10 cellular contexts compared by ENCODE assay signal in the genomic region with DNA sequence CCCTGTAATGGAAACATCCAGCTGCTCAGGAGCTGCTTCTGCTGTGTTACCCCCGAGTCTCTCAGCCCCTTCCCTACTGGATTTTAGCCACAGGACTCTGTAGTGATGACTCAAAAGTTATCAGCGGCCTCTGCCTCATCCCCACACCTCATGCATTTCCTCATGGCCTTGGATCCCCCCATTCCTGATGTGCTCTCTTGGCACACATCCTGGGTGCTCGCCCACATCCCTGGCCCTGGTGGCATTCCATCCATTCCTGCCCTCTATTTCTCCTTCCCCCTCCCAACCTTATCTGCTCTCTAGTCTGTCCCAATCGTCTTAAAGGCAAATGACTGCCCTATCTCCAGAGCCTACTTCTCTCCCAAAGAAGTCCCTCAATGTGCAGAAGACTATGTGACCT. TPM values are rescaled to one million over a fixed set of nuclear protein-coding genes. Genes with fewer than 3 reads are reported as not detected.
A peak's percentile ranks its signal among the peaks of the same experiment; 100 is the strongest.
DNase-seq lines count a peak whose midpoint lies in the region; ATAC-seq and TF ChIP-seq lines count a peak whose summit lies in the region.
"Had no signal": no experiment of that assay in that cellular context is flagged by ENCODE, and none has a peak within 500 bp of the region (broad histone marks: within the 10 kb centered on the region; RNA-seq: fewer than 3 reads in every experiment).

No MANE protein-coding gene starts in this region.

- peaks cover 16% of the 10 kb centered on the region for H3K4me1 ChIP-seq in ACC112 (ENCODE audit: control insufficient read depth, insufficient read depth, low read length, unreplicated experiment)
- H3K4me1 ChIP-seq: vagina had no signal

- H3K9me3 Mint-ChIP-seq in activated CD4-positive, alpha-beta memory T cell treated with anti-CD3 and anti-CD28 coated beads for 36 hours: no peaks in the 10 kb centered on the region

- H3K27me3 Mint-ChIP-seq in activated CD4-positive, alpha-beta memory T cell treated with anti-CD3 and anti-CD28 coated beads for 36 hours: no peaks in the 10 kb centered on the region

- intact Hi-C loops in activated CD4-positive, alpha-beta memory T cell treated with anti-CD3 and anti-CD28 coated beads for 36 hours (cut with micrococcal nuclease): no loop called here

- no peaks in the 10 kb centered on the region for H3K27me3 ChIP-seq in ACC112 (ENCODE audit: insufficient read depth, low read length)
- H3K27me3 ChIP-seq: vagina had no signal

- H3K36me3 ChIP-seq in ACC112 (ENCODE audit: insufficient read depth, low read length): peaks cover 30% of the 10 kb centered on the region

- no peak for TF ChIP-seq CTCF in foreskin fibroblast (IDR thresholded peaks at IDR 0.05; ENCODE audit: low read depth, low read length)

- no peak for ATAC-seq in HG03469 (IDR thresholded peaks at IDR 0.05; ENCODE audit: unreplicated experiment)
- ATAC-seq in esophagus mucosa: no peak

- DNase-seq in EL: peak; percentile 91
- DNase-seq in activated CD4-positive, alpha-beta memory T cell treated with anti-CD3 and anti-CD28 coated beads for 36 hours: no peak
- peak; percentile 21 to 43 for DNase-seq in foreskin fibroblast
- DNase-seq in GM19240 (ENCODE audit: insufficient read length, low spot score): no peak
- DNase-seq in NCI-H146 (lab: John Stamatoyannopoulos, UW): no peak
- DNase-seq: NCI-H187 treated with DMSO at 0.1 percent for 48 hours had no signal

- peak overlapping the region; percentile 33 for H3K27ac ChIP-seq in ACC112 (ENCODE audit: low read depth, low read length)
- H3K27ac ChIP-seq: vagina had no signal

- H3K36me3 Mint-ChIP-seq in activated CD4-positive, alpha-beta memory T cell treated with anti-CD3 and anti-CD28 coated beads for 36 hours: peaks cover 43% of the 10 kb centered on the region

- no peak overlapping the region for H3K4me3 Mint-ChIP-seq in activated CD4-positive, alpha-beta memory T cell treated with anti-CD3 and anti-CD28 coated beads for 36 hours

- H3K79me2 ChIP-seq in ACC112 (ENCODE audit: control insufficient read depth, insufficient read depth, low read length, unreplicated experiment): no peaks in the 10 kb centered on the region

- H2AFZ ChIP-seq in ACC112 (ENCODE audit: low read length, unreplicated experiment): no peak overlapping the region

- no peaks in the 10 kb centered on the region for H3K4me1 Mint-ChIP-seq in activated CD4-positive, alpha-beta memory T cell treated with anti-CD3 and anti-CD28 coated beads for 36 hours (ENCODE audit: low read depth)

- H3K4me3 ChIP-seq in ACC112 (ENCODE audit: low read depth, low read length): no peak overlapping the region
- H3K4me3 ChIP-seq in foreskin fibroblast (ENCODE audit: low read depth in 1 of 2, low read length in 2 of 2): no peak overlapping the region
- H3K4me3 ChIP-seq: vagina had no signal

- CTCF ChIA-PET in activated CD4-positive, alpha-beta memory T cell treated with anti-CD3 and anti-CD28 coated beads for 36 hours (lab: Charles Lee): no interaction called here

- H3K27ac Mint-ChIP-seq in activated CD4-positive, alpha-beta memory T cell treated with anti-CD3 and anti-CD28 coated beads for 36 hours: peak overlapping the region; percentile 7

- POLR2A ChIA-PET in activated CD4-positive, alpha-beta memory T cell treated with anti-CD3 and anti-CD28 coated beads for 36 hours (lab: Charles Lee): no interaction called here

RNA-seq across cellular contexts. Expression of gene MARF1, which starts 24.6 kb away (rescaled TPM):
- total RNA-seq in activated CD4-positive, alpha-beta memory T cell treated with anti-CD3 and anti-CD28 coated beads for 36 hours: 10 to 100 TPM; 61.9 to 62.6 TPM
- total RNA-seq in esophagus mucosa: 32.4 TPM

RNA-seq across cellular contexts. Expression of gene NDE1, which starts 31.7 kb away (rescaled TPM):
- total RNA-seq in activated CD4-positive, alpha-beta memory T cell treated with anti-CD3 and anti-CD28 coated beads for 36 hours: 100 to 1,000 TPM; 117 to 119 TPM
- 42.0 TPM for total RNA-seq in esophagus mucosa

Comparison
In these comparisons a context has a peak if more than half of its experiments do, and no peak if none do; other contexts are left out.
1. DNase-seq: peak in EL (single experiment) and foreskin fibroblast (2 of 2); none in activated CD4-positive, alpha-beta memory T cell treated with anti-CD3 and anti-CD28 coated beads for 36 hours (single experiment), GM19240 (single experiment) and NCI-H146 (single experiment).